Comparison of ENCODE assay signal across 1 cellular context in genomic region chr9:86281577-86282076, GRCh38.
TF ChIP-seq lines count a peak whose summit lies in the region.

No MANE protein-coding gene starts in this region.

TF ChIP-seq in WTC11, 78 proteins besides CTCF, POLR2A, EP300 and RAD21 (continued from another document):
- TF ChIP-seq FOXP4 (CRISPR knock-in tag; IDR thresholded peaks at IDR 0.05) (peak; percentile 15; the same call in 1 of the 2 replicates), HMGA2 (CRISPR knock-in tag; IDR thresholded peaks at IDR 0.05) (no peak), NR3C1 (CRISPR knock-in tag; conservative IDR thresholded peaks at IDR 0.05; ENCODE audit: low read depth) (no peak), ELF4 (CRISPR knock-in tag; IDR thresholded peaks at IDR 0.05; ENCODE audit: low read depth) (0 out of 2 replicates have a peak, but pooled peaks have one; percentile 16)
